Comparison of ENCODE assay signal across 14 cellular contexts in the genomic region with DNA sequence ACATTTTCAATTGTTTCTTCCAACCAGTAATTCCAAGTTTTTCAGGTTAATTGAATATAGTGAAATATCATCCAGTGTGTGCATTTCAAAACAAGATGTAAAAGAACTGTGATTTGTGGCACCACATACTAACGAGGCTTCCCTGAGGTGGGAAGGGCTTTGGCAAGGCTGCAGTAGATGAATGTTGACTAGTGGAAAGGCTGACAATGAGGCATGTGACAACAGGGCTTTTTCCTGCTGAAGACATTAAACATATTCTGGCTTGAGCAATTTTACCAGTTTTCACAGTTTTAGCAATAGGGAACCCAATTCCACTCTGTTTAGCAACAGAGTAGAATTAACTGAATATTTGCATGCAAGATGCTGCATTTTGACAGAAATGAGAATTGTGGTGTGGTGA.
DNase-seq lines count a peak whose midpoint lies in the region; ATAC-seq and TF ChIP-seq lines count a peak whose summit lies in the region.
"Had no signal": no experiment of that assay in that cellular context is flagged by ENCODE, and none has a peak within 500 bp of the region (broad histone marks: within the 10 kb centered on the region; RNA-seq: fewer than 3 reads in every experiment).

No MANE protein-coding gene starts in this region.

- ATAC-seq in Right ventricle myocardium inferior (no peak), left lung (peak; percentile 27)

- TF ChIP-seq CTCF in left ventricle myocardium inferior (IDR thresholded peaks at IDR 0.05; ENCODE audit: borderline replicate concordance) (no peak), left lung (IDR thresholded peaks at IDR 0.05) (no peak)

- H3K27me3 ChIP-seq in left ventricle myocardium inferior (ENCODE audit: low read depth) (no peaks in the 10 kb centered on the region), adipocyte (replicated peaks; ENCODE audit: control insufficient read depth, insufficient read depth, low read length) (no peaks in the 10 kb centered on the region), left lung (no peaks in the 10 kb centered on the region), subcutaneous abdominal adipose tissue (ENCODE audit: control insufficient read depth in 5 of 5, insufficient read depth in 4 of 5, low read length in 5 of 5) (no peaks in the 10 kb centered on the region)
- H3K27me3 ChIP-seq: SJCRH30 had no signal

- H3K9me3 ChIP-seq in left ventricle myocardium inferior (replicated peaks), result no peaks in the 10 kb centered on the region
- H3K9me3 ChIP-seq in adipocyte (ENCODE audit: control insufficient read depth, low read length), result no peaks in the 10 kb centered on the region
- no peaks in the 10 kb centered on the region for H3K9me3 ChIP-seq in left lung
- no peaks in the 10 kb centered on the region for H3K9me3 ChIP-seq in subcutaneous abdominal adipose tissue (ENCODE audit: control insufficient read depth in 5 of 5, low read length in 5 of 5)
- H3K9me3 ChIP-seq: HAP-1, SJCRH30 had no signal

- H3K36me3 ChIP-seq in left ventricle myocardium inferior, result peaks cover 47% of the 10 kb centered on the region
- H3K36me3 ChIP-seq in adipocyte (ENCODE audit: control insufficient read depth, insufficient read depth, low read length, severe bottlenecking), result peaks cover 39% of the 10 kb centered on the region
- H3K36me3 ChIP-seq in left lung, result peaks cover 0 to 52% of the 10 kb centered on the region in 2 donors
- peaks cover 0 to 18% (median 8%) of the 10 kb centered on the region in 5 donors for H3K36me3 ChIP-seq in subcutaneous abdominal adipose tissue (ENCODE audit: control insufficient read depth in 5 of 5, insufficient read depth in 5 of 5, low read length in 5 of 5)

- H3K4me3 ChIP-seq in left ventricle myocardium inferior (no peak overlapping the region), adipocyte (ENCODE audit: low read length) (peak overlapping the region; percentile 18), left lung (no peak overlapping the region), subcutaneous abdominal adipose tissue (ENCODE audit: low read depth in 1 of 5, low read length in 5 of 5) (no peak overlapping the region)
- H3K4me3 ChIP-seq: HAP-1, SJCRH30 had no signal

- DNase-seq in left ventricle myocardium inferior (no peak), Right ventricle myocardium inferior (ENCODE audit: missing footprints) (no peak), adipocyte (ENCODE audit: low read depth) (no peak), left lung (no peak), GOT3 (lab: John Stamatoyannopoulos, UW) (no peak), 8988T (no peak)
- no peak for DNase-seq in activated naive CD4-positive, alpha-beta T cell treated with Interleukin-2 at 50 U/mL for 16 hours
- DNase-seq: COR-L47, NCI-H2029, NCI-H2171 had no signal

- H3K9ac ChIP-seq in adipocyte (ENCODE audit: low read length), result peak overlapping the region; percentile 61
- peak overlapping the region in 1 of 5 donors; percentile 72 for H3K9ac ChIP-seq in subcutaneous abdominal adipose tissue (ENCODE audit: low read length in 5 of 5)

- H3K4me1 ChIP-seq in left ventricle myocardium inferior (peaks cover 80% of the 10 kb centered on the region), adipocyte (ENCODE audit: control insufficient read depth, insufficient read depth, low read length) (peaks cover 55% of the 10 kb centered on the region), left lung (peaks cover 6 to 26% of the 10 kb centered on the region in 2 donors), subcutaneous abdominal adipose tissue (ENCODE audit: control insufficient read depth in 5 of 5, insufficient read depth in 5 of 5, low read length in 5 of 5) (peaks cover 0 to 30% (median 22%) of the 10 kb centered on the region in 5 donors)

- intact Hi-C loops in left ventricle myocardium inferior (cut with micrococcal nuclease), result loop anchor here (5.0 to 10.0 kb wide), 2 partner anchors 77 to 195 kb away; no protein-coding TSS in a partner anchor
- intact Hi-C loops in Right ventricle myocardium inferior (cut with DNase I), result loop anchor here (5.0 kb wide), 2 partner anchors 125 to 195 kb away; no protein-coding TSS in a partner anchor
- intact Hi-C loops in left lung (cut with DNase I), result no loop called here

- H3K27ac ChIP-seq in left ventricle myocardium inferior (replicated peaks) (peak overlapping the region; percentile 40), left lung (no peak overlapping the region), subcutaneous abdominal adipose tissue (ENCODE audit: low read depth, low read length) (peak overlapping the region; percentile 87)
- H3K27ac ChIP-seq: HL-60, SJCRH30 had no signal

Comparison
In these comparisons a context has a peak if more than half of its experiments do, and no peak if none do; other contexts are left out.
1. H3K27ac ChIP-seq: peak in left ventricle myocardium inferior (single experiment) and subcutaneous abdominal adipose tissue (single experiment); none in left lung (0 of 2).
2. intact Hi-C loops: an anchor here in left ventricle myocardium inferior (5.0 to 10.0 kb wide) and Right ventricle myocardium inferior (5.0 kb wide); none called in left lung.